Comparison of ENCODE assay signal across 1 cellular context in the genomic region with DNA sequence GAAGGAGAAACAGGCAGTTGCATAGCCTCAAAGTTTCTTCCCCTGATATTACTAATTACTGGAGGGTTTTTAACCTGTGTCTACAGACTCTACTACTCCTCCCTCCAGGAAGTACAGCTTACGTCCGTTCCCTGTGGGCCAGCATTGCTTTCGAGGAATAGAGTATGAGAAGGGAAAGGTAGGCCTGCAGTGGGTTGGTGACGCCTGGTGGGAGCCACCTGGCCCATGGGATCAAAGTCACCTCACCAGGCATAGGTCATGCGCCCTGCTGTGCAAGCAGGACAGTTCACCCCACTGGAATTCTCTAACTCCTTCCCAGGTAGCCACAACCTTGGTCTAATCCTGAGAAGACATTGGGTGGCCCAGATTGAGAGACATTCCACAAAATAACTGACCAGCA.
TF ChIP-seq lines count a peak whose summit lies in the region.

No MANE protein-coding gene starts in this region.

TF ChIP-seq in liver, 16 proteins besides CTCF, POLR2A, EP300 and RAD21 (continued from another document):
- TF ChIP-seq REST (IDR thresholded peaks at IDR 0.05) (no peak), YY1 (IDR thresholded peaks at IDR 0.05) (no peak), HNF4G (IDR thresholded peaks at IDR 0.05) (no peak), RXRA (IDR thresholded peaks at IDR 0.05) (no peak), SP1 (IDR thresholded peaks at IDR 0.05) (no peak)
- TF ChIP-seq, protein P1, sequence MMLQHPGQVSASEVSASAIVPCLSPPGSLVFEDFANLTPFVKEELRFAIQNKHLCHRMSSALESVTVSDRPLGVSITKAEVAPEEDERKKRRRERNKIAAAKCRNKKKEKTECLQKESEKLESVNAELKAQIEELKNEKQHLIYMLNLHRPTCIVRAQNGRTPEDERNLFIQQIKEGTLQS (IDR thresholded peaks at IDR 0.05): no peak
